In genomic region chr3:85576091-85576690, GRCh38 we compare ENCODE assay signal across 8 cellular contexts.
DNase-seq lines count a peak whose midpoint lies in the region; ATAC-seq and TF ChIP-seq lines count a peak whose summit lies in the region.

No MANE protein-coding gene starts in this region.

- no peak overlapping the region for H3K4me3 ChIP-seq in fibroblast of villous mesenchyme (ENCODE audit: low read depth, low read length)

- DNase-seq in CD1c-positive myeloid dendritic cell (ENCODE audit: extremely low spot score) (peak; percentile 63), NCI-H446 treated with DMSO at 0.1 percent for 48 hours (lab: John Stamatoyannopoulos, UW) (peak; percentile 4), fibroblast of villous mesenchyme (ENCODE audit: low read depth) (peak; percentile 42), non-pigmented ciliary epithelial cell (ENCODE audit: low read depth) (peak; percentile 30), GM19240 (ENCODE audit: insufficient read length, low spot score) (no peak)
- peak; percentile 25 for DNase-seq in activated CD8-positive, alpha-beta memory T cell treated with anti-CD3 and anti-CD28 coated beads, Interleukin-2, amount 50 U/mL, for 4 hours

- peak; percentile 79 for TF ChIP-seq CTCF in fibroblast of villous mesenchyme (IDR thresholded peaks at IDR 0.05; ENCODE audit: insufficient read depth, low read depth, low read length)

- peak; percentile 81 for ATAC-seq in GM18868 (IDR thresholded peaks at IDR 0.05; ENCODE audit: unreplicated experiment)
- peak; percentile 85 for ATAC-seq in HG03108 (IDR thresholded peaks at IDR 0.05; ENCODE audit: unreplicated experiment)
